1 cellular context compared by ENCODE assay signal in the genomic region with DNA sequence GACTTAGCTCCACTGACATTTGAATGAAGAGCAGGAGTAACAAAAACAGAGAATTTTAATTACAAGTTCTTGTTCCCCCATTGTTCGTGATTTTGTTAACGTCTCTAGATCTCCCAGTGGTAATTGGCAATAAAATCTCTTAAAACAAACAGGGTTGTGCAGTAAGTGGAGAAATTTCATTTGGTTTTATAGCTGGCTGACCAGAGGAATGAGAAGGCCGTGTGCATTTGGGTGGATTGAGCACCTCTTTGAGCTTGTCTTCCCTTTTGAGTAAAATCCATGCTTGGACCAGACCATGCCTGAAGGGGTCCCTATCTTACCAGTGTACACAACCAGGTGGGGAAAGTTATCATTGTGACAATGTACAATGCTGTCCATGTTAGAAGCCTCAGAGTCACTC.
A peak's percentile ranks its signal among the peaks of the same experiment; 100 is the strongest.
TF ChIP-seq lines count a peak whose summit lies in the region.

No MANE protein-coding gene starts in this region.

TF ChIP-seq in HEK293, 187 proteins besides CTCF, POLR2A, EP300 and RAD21 (continued from another document):
- TF ChIP-seq, protein P1, sequence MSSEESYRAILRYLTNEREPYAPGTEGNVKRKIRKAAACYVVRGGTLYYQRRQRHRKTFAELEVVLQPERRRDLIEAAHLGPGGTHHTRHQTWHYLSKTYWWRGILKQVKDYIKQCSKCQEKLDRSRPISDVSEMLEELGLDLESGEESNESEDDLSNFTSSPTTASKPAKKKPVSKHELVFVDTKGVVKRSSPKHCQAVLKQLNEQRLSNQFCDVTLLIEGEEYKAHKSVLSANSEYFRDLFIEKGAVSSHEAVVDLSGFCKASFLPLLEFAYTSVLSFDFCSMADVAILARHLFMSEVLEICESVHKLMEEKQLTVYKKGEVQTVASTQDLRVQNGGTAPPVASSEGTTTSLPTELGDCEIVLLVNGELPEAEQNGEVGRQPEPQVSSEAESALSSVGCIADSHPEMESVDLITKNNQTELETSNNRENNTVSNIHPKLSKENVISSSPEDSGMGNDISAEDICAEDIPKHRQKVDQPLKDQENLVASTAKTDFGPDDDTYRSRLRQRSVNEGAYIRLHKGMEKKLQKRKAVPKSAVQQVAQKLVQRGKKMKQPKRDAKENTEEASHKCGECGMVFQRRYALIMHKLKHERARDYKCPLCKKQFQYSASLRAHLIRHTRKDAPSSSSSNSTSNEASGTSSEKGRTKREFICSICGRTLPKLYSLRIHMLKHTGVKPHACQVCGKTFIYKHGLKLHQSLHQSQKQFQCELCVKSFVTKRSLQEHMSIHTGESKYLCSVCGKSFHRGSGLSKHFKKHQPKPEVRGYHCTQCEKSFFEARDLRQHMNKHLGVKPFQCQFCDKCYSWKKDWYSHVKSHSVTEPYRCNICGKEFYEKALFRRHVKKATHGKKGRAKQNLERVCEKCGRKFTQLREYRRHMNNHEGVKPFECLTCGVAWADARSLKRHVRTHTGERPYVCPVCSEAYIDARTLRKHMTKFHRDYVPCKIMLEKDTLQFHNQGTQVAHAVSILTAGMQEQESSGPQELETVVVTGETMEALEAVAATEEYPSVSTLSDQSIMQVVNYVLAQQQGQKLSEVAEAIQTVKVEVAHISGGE (tag by site-specific recombination; conservative IDR thresholded peaks at IDR 0.05; ENCODE audit: low read depth) = peak; percentile 44; the same call in 1 of the 2 replicates
- no peak for TF ChIP-seq MYNN (tag by site-specific recombination; IDR thresholded peaks at IDR 0.05; ENCODE audit: borderline replicate concordance)
